In the genomic region with DNA sequence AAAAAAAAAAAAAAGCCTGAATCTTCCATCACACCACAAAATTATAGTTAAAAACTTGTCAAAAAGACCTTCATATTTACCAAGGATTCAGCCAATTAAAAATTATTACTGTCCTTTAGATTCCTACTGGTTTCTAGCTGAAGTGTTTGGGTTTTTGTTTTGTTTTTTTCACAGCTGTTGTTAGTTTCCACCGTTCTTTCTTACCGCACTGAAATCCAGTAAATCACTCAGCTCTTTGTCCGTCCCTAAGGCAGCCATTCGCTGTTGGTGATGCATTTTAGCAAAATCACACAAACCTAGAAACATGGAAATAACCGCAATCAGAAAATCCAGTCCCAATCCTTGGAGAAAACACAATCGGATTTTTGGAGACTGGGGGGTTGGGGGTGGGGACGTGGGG, we compare ENCODE assay signal across 8 cellular contexts. TPM values are rescaled to one million over a fixed set of nuclear protein-coding genes. Genes with fewer than 3 reads are reported as not detected.
DNase-seq lines count a peak whose midpoint lies in the region; ATAC-seq and TF ChIP-seq lines count a peak whose summit lies in the region.

No MANE protein-coding gene starts in this region.

- peak overlapping the region; percentile 63 for H3K27ac Mint-ChIP-seq in CD4-positive, alpha-beta T cell
- H3K27ac Mint-ChIP-seq in brain, result peak overlapping the region; percentile 94 to 99 (median 96)

- no peak overlapping the region for H3K27ac ChIP-seq in CD4-positive, alpha-beta T cell (ENCODE audit: low read depth, low read length)
- H3K27ac ChIP-seq in urinary bladder (ENCODE audit: low read depth), result peak overlapping the region; percentile 50

- H3K27me3 Mint-ChIP-seq in CD4-positive, alpha-beta T cell, result peaks cover 59% of the 10 kb centered on the region
- H3K27me3 Mint-ChIP-seq in brain, result peaks cover 24% of the 10 kb centered on the region

- intact Hi-C loops in CD4-positive, alpha-beta T cell (cut with DNase I, micrococcal nuclease), result loop anchor here in 1 of 2 experiments (10.0 kb wide), 1 partner anchor 1118 kb away; no protein-coding TSS in a partner anchor

- TF ChIP-seq CTCF in CD4-positive, alpha-beta T cell (IDR thresholded peaks at IDR 0.05), result no peak
- no peak for TF ChIP-seq CTCF in brain (conservative IDR thresholded peaks at IDR 0.05)

- H3K4me3 ChIP-seq in urinary bladder (ENCODE audit: low read depth, low read length), result peak overlapping the region; percentile 96

- H3K36me3 ChIP-seq in urinary bladder (ENCODE audit: insufficient read depth), result no peaks in the 10 kb centered on the region

- no peaks in the 10 kb centered on the region for H3K4me1 ChIP-seq in urinary bladder (ENCODE audit: insufficient read depth)

- no peak for ATAC-seq in CD4-positive, alpha-beta T cell (ENCODE audit: poor library complexity)

- CTCF ChIA-PET in CD4-positive, alpha-beta T cell (lab: Charles Lee), result no interaction called here

- peaks cover 7% of the 10 kb centered on the region for H3K36me3 Mint-ChIP-seq in CD4-positive, alpha-beta T cell (ENCODE audit: low read depth)
- H3K36me3 Mint-ChIP-seq in brain, result peaks cover 15% of the 10 kb centered on the region

- H3K9me3 ChIP-seq in CD4-positive, alpha-beta T cell (ENCODE audit: control insufficient read depth, low read length), result no peaks in the 10 kb centered on the region

- H3K27me3 ChIP-seq in CD4-positive, alpha-beta T cell (ENCODE audit: control insufficient read depth, insufficient read depth, low read length), result peaks cover 34% of the 10 kb centered on the region

- no peaks in the 10 kb centered on the region for H3K9me3 Mint-ChIP-seq in CD4-positive, alpha-beta T cell
- H3K9me3 Mint-ChIP-seq in brain, result peaks cover 0 to 4% (median 0%) of the 10 kb centered on the region in 5 experiments

- peak overlapping the region; percentile 92 for H3K4me3 Mint-ChIP-seq in CD4-positive, alpha-beta T cell
- H3K4me3 Mint-ChIP-seq in brain, result peak overlapping the region; percentile 86 to 94 (median 90)

- DNase-seq in CD4-positive, alpha-beta T cell, result no peak
- DNase-seq in LHCN-M2 (ENCODE audit: low read depth) (peak; percentile 74), medulla oblongata (ENCODE audit: extremely low spot score) (peak; percentile 67), NCI-H524 treated with DMSO at 0.1 percent for 48 hours (lab: John Stamatoyannopoulos, UW) (no peak), HT-29 (ENCODE audit: low spot score) (no peak), GOT3 (lab: John Stamatoyannopoulos, UW) (no peak)

- WGBS in urinary bladder, result 9% methylated on average over 7 of the region's 7 CpGs

- peaks cover 29% of the 10 kb centered on the region for H3K4me1 Mint-ChIP-seq in CD4-positive, alpha-beta T cell (ENCODE audit: low read depth)
- peaks cover 40% of the 10 kb centered on the region for H3K4me1 Mint-ChIP-seq in brain

- POLR2A ChIA-PET in CD4-positive, alpha-beta T cell (lab: Charles Lee), result interaction anchor here (0.7 kb wide), 1 partner anchor 111 kb away, joined by 6 read pairs; no protein-coding TSS in a partner anchor

RNA-seq across cellular contexts. Expression of a gene that starts 1.2 kb away (rescaled TPM):
- 1 to 10 TPM; 3.0 to 3.2 TPM for total RNA-seq in CD4-positive, alpha-beta T cell
- total RNA-seq in LHCN-M2 (2014; rRNA removed), result 30.8 and 33.0 TPM in 2 replicates
- 10.6 TPM for polyA plus RNA-seq in LHCN-M2 (2012)
- 29.3 TPM for polyA plus RNA-seq in brain (ENCODE audit: insufficient read depth, low read depth, low replicate concordance)
- 464 TPM for total RNA-seq in urinary bladder
- 46.3 TPM for polyA plus RNA-seq in urinary bladder
- 0.18 and 0.58 TPM in 2 replicates for total RNA-seq in HT-29 (2014; rRNA removed; shearing (Covaris generic))

Comparison
In these comparisons a context has a peak if more than half of its experiments do, and no peak if none do; other contexts are left out.
1. DNase-seq: peak in LHCN-M2 (single experiment) and medulla oblongata (single experiment); none in CD4-positive, alpha-beta T cell (0 of 10), NCI-H524 treated with DMSO at 0.1 percent for 48 hours (single experiment), HT-29 (single experiment) and GOT3 (single experiment).
2. RNA of a gene that starts 1.2 kb away (total RNA-seq): 464 TPM in urinary bladder (single experiment); 30.8 to 33.0 TPM in LHCN-M2, 3.0 to 3.2 TPM in CD4-positive, alpha-beta T cell and 0.18 to 0.58 TPM in HT-29; every median in the first group is over 10 times any median in the second.